1 cellular context compared by ENCODE assay signal in the genomic region with DNA sequence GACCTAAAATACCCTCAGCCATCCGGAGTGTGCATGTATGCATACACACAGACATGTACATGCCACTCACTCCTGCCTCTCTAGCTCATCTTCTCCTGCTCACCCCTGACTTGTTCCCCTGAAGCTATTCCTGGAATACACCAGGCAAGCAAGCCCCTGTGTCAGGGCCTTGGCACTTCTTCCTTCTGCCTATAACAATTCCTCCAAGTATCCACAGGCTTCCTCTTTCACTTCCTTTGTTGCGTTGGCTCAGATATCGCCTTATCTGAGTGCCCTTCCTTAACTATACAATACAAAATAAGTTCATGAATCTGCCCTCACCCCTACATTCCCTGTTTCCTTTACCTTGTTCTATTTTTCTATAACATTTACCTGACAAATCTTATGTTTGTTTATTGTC.
TF ChIP-seq lines count a peak whose summit lies in the region.

No MANE protein-coding gene starts in this region.

TF ChIP-seq in HepG2, 621 proteins besides CTCF, POLR2A, EP300 and RAD21 (continued from another document):
- TF ChIP-seq, protein P1, sequence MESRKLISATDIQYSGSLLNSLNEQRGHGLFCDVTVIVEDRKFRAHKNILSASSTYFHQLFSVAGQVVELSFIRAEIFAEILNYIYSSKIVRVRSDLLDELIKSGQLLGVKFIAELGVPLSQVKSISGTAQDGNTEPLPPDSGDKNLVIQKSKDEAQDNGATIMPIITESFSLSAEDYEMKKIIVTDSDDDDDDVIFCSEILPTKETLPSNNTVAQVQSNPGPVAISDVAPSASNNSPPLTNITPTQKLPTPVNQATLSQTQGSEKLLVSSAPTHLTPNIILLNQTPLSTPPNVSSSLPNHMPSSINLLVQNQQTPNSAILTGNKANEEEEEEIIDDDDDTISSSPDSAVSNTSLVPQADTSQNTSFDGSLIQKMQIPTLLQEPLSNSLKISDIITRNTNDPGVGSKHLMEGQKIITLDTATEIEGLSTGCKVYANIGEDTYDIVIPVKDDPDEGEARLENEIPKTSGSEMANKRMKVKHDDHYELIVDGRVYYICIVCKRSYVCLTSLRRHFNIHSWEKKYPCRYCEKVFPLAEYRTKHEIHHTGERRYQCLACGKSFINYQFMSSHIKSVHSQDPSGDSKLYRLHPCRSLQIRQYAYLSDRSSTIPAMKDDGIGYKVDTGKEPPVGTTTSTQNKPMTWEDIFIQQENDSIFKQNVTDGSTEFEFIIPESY (CRISPR knock-in tag; IDR thresholded peaks at IDR 0.05): no peak
